In the genomic region with DNA sequence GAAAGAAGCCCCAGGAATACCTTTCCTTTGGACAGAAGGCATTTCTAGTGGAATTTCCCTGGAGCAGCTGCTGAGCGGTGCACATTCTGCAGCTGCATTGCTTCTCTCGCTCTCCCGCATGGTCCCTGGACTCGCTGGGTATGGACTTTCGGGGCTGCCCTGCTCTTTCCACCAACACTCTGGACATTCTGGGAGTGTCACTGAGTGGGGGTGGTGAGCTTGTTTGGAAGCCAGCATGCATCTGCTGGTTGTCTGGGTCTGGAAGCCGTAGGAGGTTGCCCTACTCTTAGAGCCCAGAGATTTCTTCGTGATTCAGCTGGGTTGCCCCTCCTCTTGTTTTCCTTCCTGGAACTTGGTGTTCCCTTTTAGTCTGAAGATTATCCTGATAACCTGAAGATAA, we compare ENCODE assay signal across 29 cellular contexts. TPM values are rescaled to one million over a fixed set of nuclear protein-coding genes. Genes with fewer than 3 reads are reported as not detected.
DNase-seq lines count a peak whose midpoint lies in the region; TF ChIP-seq lines count a peak whose summit lies in the region.
"Had no signal": no experiment of that assay in that cellular context is flagged by ENCODE, and none has a peak within 500 bp of the region (broad histone marks: within the 10 kb centered on the region; RNA-seq: fewer than 3 reads in every experiment).

No MANE protein-coding gene starts in this region.

- 68 to 90% methylated on average over 3 to 6 of the region's 7 CpGs for WGBS in mesodermal cell (ENCODE audit: insufficient coverage in 2 of 2), 2 experiments

- H4K20me1 ChIP-seq in MM.1S (ENCODE audit: insufficient read depth, low read length) = no peaks in the 10 kb centered on the region

- no peak overlapping the region for H2AFZ ChIP-seq in MM.1S (ENCODE audit: low read length)

- H3K4me1 ChIP-seq in mesodermal cell (ENCODE audit: control insufficient read depth, insufficient read depth, low read length, poor library complexity, severe bottlenecking) = peaks cover 23% of the 10 kb centered on the region
- H3K4me1 ChIP-seq in MM.1S (ENCODE audit: low read length) = no peaks in the 10 kb centered on the region
- H3K4me1 ChIP-seq: lower lobe of right lung, Peyer's patch had no signal

- H3K4me2 ChIP-seq in MM.1S (ENCODE audit: low read depth, low read length) = no peak overlapping the region
- H3K4me2 ChIP-seq: KMS-11 had no signal

- no peak overlapping the region for H3K9ac ChIP-seq in MM.1S (ENCODE audit: low read length)
- H3K9ac ChIP-seq: KMS-11 had no signal

- H3K27ac ChIP-seq in mesodermal cell (ENCODE audit: low read depth, low read length, severe bottlenecking) (peak overlapping the region; percentile 33), MM.1S (ENCODE audit: low read length) (no peak overlapping the region)
- H3K27ac ChIP-seq: brain microvascular endothelial cell, esophagus muscularis mucosa, KMS-11, lower lobe of right lung, Peyer's patch, SJSA1, tibial artery had no signal

- H3K79me2 ChIP-seq in MM.1S (ENCODE audit: low read length) = no peaks in the 10 kb centered on the region

- H3K36me3 ChIP-seq in mesodermal cell (ENCODE audit: control insufficient read depth, insufficient read depth, low read length) (no peaks in the 10 kb centered on the region), MM.1S (replicated peaks; ENCODE audit: insufficient read depth, low read length) (no peaks in the 10 kb centered on the region)
- H3K36me3 ChIP-seq: brain microvascular endothelial cell, esophagus muscularis mucosa, lower lobe of right lung, Peyer's patch, SJSA1, tibial artery had no signal

- H3K4me3 ChIP-seq in AG10803 (ENCODE audit: low read length) = 0 out of 2 replicates have a peak overlapping the region, but pooled peaks have one; percentile 5
- H3K4me3 ChIP-seq in mesodermal cell (ENCODE audit: extremely low read depth, insufficient read depth, low read length, poor library complexity, severe bottlenecking) = no peak overlapping the region
- H3K4me3 ChIP-seq in skeletal muscle cell (ENCODE audit: low read depth, low read length) = no peak overlapping the region
- H3K4me3 ChIP-seq in MM.1S (ENCODE audit: low read length) = no peak overlapping the region
- H3K4me3 ChIP-seq: esophagus muscularis mucosa, lower lobe of right lung, Peyer's patch, SJSA1, tibial artery had no signal

- H3F3A ChIP-seq in MM.1S (ENCODE audit: insufficient read depth, low read length) = no peaks in the 10 kb centered on the region

- H3K9me3 ChIP-seq in mesodermal cell (ENCODE audit: control insufficient read depth, low read length) = no peaks in the 10 kb centered on the region
- no peaks in the 10 kb centered on the region for H3K9me3 ChIP-seq in MM.1S (replicated peaks; ENCODE audit: insufficient read depth, low read length)
- H3K9me3 ChIP-seq: esophagus muscularis mucosa, lower lobe of right lung, Peyer's patch, SJSA1, tibial artery had no signal

- TF ChIP-seq CTCF in AG10803 (conservative IDR thresholded peaks at IDR 0.05; ENCODE audit: low read length) = no peak
- no peak for TF ChIP-seq CTCF in MM.1S (IDR thresholded peaks at IDR 0.05; ENCODE audit: low read length)

- DNase-seq in AG10803 (ENCODE audit: low read depth) (no peak), amniotic epithelial cell (ENCODE audit: low read depth) (peak; percentile 83), skeletal muscle cell (ENCODE audit: low read depth) (peak; percentile 24), KBM-7 (no peak), T-helper 2 cell (no peak), MM.1S (no peak)
- no peak for DNase-seq in activated naive CD4-positive, alpha-beta T cell (lab: John Stamatoyannopoulos, UW)
- DNase-seq: activated CD4-positive, alpha-beta T cell treated with anti-CD3 and anti-CD28 coated beads for 36 hours; activated gamma-delta T cell; activated T-cell treated with anti-CD3 and anti-CD28 coated beads, Interleukin-2, amount 50 U/mL, for 1 hour; brain microvascular endothelial cell; CD8-positive, alpha-beta memory T cell; DMS53; effector memory CD8-positive, alpha-beta T cell; glutamatergic neuron; kidney glomerular epithelial cell; lower lobe of right lung; NCI-H1694 treated with DMSO at 0.1 percent for 48 hours; NCI-H2171 treated with DMSO at 0.1 percent for 48 hours; NCI-H524 treated with DMSO at 0.1 percent for 48 hours; occipital lobe; stimulated activated naive CD8-positive, alpha-beta T cell treated with anti-CD3 and anti-CD28 coated beads, Interleukin-15, Interleukin-2, amounts not matched to agents 100 U/mL and 50 U/mL, for 24 hours; T-helper 1 cell; tibial artery had no signal

- in situ Hi-C loops in KBM-7 (cut with MboI; ENCODE audit: low pct_unique_long_range_greater_than_20kb, low sequenced_read_pairs) = no loop called here

- H3K9me2 ChIP-seq in MM.1S (replicated peaks; ENCODE audit: insufficient read depth, low read length) = no peaks in the 10 kb centered on the region

- H3K27me3 ChIP-seq in MM.1S (replicated peaks; ENCODE audit: insufficient read depth, low read length) = peaks cover 25% of the 10 kb centered on the region
- H3K27me3 ChIP-seq: brain microvascular endothelial cell, esophagus muscularis mucosa, Peyer's patch, SJSA1, tibial artery had no signal

RNA-seq across cellular contexts. Expression of gene TWIST2, which starts 52.6 kb away (rescaled TPM):
- polyA plus RNA-seq in mesodermal cell (2013, experiment 1 of 2) = 4.9 TPM
- 3.7 TPM for polyA plus RNA-seq in mesodermal cell (2013, experiment 2 of 2)
- polyA plus RNA-seq: CD8-positive, alpha-beta memory T cell had no signal

Comparison
In these comparisons a context has a peak if more than half of its experiments do, and no peak if none do; other contexts are left out.
1. DNase-seq: peak in amniotic epithelial cell (single experiment) and skeletal muscle cell (single experiment); none in AG10803 (single experiment), KBM-7 (single experiment), activated naive CD4-positive, alpha-beta T cell (0 of 4), T-helper 2 cell (0 of 5) and MM.1S (single experiment).